In genomic region chr11:37280194-37280593, GRCh38 we compare ENCODE assay signal across 23 cellular contexts.
"Had no signal": no experiment of that assay in that cellular context is flagged by ENCODE, and none has a peak within 500 bp of the region (broad histone marks: within the 10 kb centered on the region; RNA-seq: fewer than 3 reads in every experiment).

No MANE protein-coding gene starts in this region.

- H3K36me3 Mint-ChIP-seq: activated CD4-positive, alpha-beta memory T cell treated with anti-CD3 and anti-CD28 coated beads for 36 hours; activated naive CD4-positive, alpha-beta T cell treated with anti-CD3 and anti-CD28 coated beads, Interleukin-2, amount 50 U/mL, for 72 hours; IgD-negative memory B cell; T-cell had no signal

- DNase-seq: activated B cell treated with CpG ODN at 0.5 μM for 24 hours; activated CD4-positive, alpha-beta memory T cell treated with anti-CD3 and anti-CD28 coated beads for 36 hours; activated CD4-positive, alpha-beta T cell treated with anti-CD3 and anti-CD28 coated beads, Interleukin-2, amount 10 ng/mL, durations not matched to agents 7 days and 5 days; activated CD8-positive, alpha-beta memory T cell treated with anti-CD3 and anti-CD28 coated beads for 24 hours; activated effector memory CD4-positive, alpha-beta T cell treated with anti-CD3 and anti-CD28 coated beads, Interleukin-2, amount 50 U/mL, for 16 hours; activated naive CD4-positive, alpha-beta T cell treated with Interleukin-2 at 50 U/mL for 16 hours; activated T-cell treated with anti-CD3 and anti-CD28 coated beads, Interleukin-2, amount 50 U/mL, for 4 hours; KG1; NCI-H1048; NCI-H146; NCI-H1930; NCI-H2171 treated with DMSO at 0.1 percent for 48 hours; NCI-H526; NCI-H774; RPMI8226; SHP77 treated with DMSO at 0.1 percent for 48 hours; T-cell; T-helper 2 cell; T1000 had no signal

- ATAC-seq: activated naive CD4-positive, alpha-beta T cell treated with anti-CD3 and anti-CD28 coated beads, Interleukin-2, amount 50 U/mL, for 72 hours; activated T-cell treated with anti-CD3 and anti-CD28 coated beads, Interleukin-2, amount 50 U/mL, for 4 hours; Panc1; T-cell had no signal

- H3K4me3 Mint-ChIP-seq: activated B cell treated with CpG ODN at 0.5 μM for 24 hours; activated CD4-positive, alpha-beta memory T cell treated with anti-CD3 and anti-CD28 coated beads for 36 hours; activated CD4-positive, alpha-beta T cell treated with anti-CD3 and anti-CD28 coated beads, Interleukin-2, amount 10 ng/mL, durations not matched to agents 7 days and 5 days; activated T-cell treated with anti-CD3 and anti-CD28 coated beads, Interleukin-2, amount 50 U/mL, for 4 hours; IgD-negative memory B cell; T-cell had no signal

- H3K4me1 Mint-ChIP-seq: activated B cell treated with CpG ODN at 0.5 μM for 24 hours; activated CD4-positive, alpha-beta T cell treated with anti-CD3 and anti-CD28 coated beads, Interleukin-2, amount 10 ng/mL, durations not matched to agents 7 days and 5 days; IgD-negative memory B cell; T-cell had no signal

- FAIRE-seq: TTC549 had no signal

- H3K27me3 Mint-ChIP-seq: activated B cell treated with CpG ODN at 0.5 μM for 24 hours; activated CD4-positive, alpha-beta memory T cell treated with anti-CD3 and anti-CD28 coated beads for 36 hours; activated CD4-positive, alpha-beta T cell treated with anti-CD3 and anti-CD28 coated beads, Interleukin-2, amount 10 ng/mL, durations not matched to agents 7 days and 5 days; IgD-negative memory B cell; T-cell had no signal

- H3K27ac Mint-ChIP-seq: activated B cell treated with CpG ODN at 0.5 μM for 24 hours; activated CD4-positive, alpha-beta memory T cell treated with anti-CD3 and anti-CD28 coated beads for 36 hours; activated CD4-positive, alpha-beta T cell treated with anti-CD3 and anti-CD28 coated beads, Interleukin-2, amount 10 ng/mL, durations not matched to agents 7 days and 5 days; activated naive CD4-positive, alpha-beta T cell treated with anti-CD3 and anti-CD28 coated beads, Interleukin-2, amount 50 U/mL, for 72 hours; IgD-negative memory B cell; T-cell had no signal
